In the genomic region with DNA sequence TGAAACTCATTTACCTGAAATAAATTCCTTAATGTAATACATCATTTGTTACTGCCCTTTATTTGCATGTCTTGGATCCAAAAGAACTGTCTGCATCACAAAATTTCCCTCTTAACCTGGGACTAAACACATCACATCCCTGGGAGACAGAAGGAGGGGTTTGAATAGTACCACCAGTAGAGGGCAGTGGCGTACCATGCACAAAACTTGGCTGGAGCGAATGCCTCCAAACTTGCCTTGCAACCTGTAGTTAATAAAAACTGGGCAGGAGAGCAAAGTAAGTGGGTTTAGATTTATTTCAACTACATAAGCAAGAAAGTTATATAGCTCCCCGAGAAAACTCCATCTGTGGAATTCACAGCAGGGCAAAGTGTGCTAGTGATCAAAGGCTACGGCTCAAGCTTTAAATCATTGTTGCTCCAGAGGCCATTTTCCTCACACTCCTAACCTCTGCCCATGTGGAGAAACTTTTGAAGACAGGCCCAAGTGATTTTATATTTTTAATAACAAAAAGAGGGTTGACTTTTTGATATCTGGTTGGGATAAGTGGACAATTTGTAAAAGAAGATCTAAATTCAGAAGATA, we compare ENCODE assay signal across 8 cellular contexts.
DNase-seq lines count a peak whose midpoint lies in the region; ATAC-seq, FAIRE-seq and TF ChIP-seq lines count a peak whose summit lies in the region.

No MANE protein-coding gene starts in this region.

- FAIRE-seq in D721Med (lab: Jason Lieb, UNC), result no peak

- H2BK5ac ChIP-seq in trophoblast cell (ENCODE audit: low read depth, low read length, poor library complexity), result no peak overlapping the region

- no peak overlapping the region for H4K91ac ChIP-seq in trophoblast cell (ENCODE audit: low read depth, low read length)

- no CpG with 5 or more reads among the region's 4 CpGs for WGBS in trophoblast cell (ENCODE audit: extremely low coverage, insufficient coverage, insufficient read length)

- no peak overlapping the region for H3K18ac ChIP-seq in trophoblast cell (ENCODE audit: low read length)

- no peak overlapping the region for H4K8ac ChIP-seq in trophoblast cell (ENCODE audit: low read depth, low read length)

- no peaks in the 10 kb centered on the region for H3K9me2 ChIP-seq in Karpas-422 (replicated peaks; ENCODE audit: insufficient read depth, low read length)

- H4K20me1 ChIP-seq in Karpas-422 (ENCODE audit: insufficient read depth, low read depth, low read length), result no peaks in the 10 kb centered on the region

- no peak overlapping the region for H3K4ac ChIP-seq in trophoblast cell (ENCODE audit: low read depth, low read length)

- ATAC-seq in GM18870 (IDR thresholded peaks at IDR 0.05; ENCODE audit: unreplicated experiment), result peak; percentile 58
- no peak for ATAC-seq in GM18861 (IDR thresholded peaks at IDR 0.05; ENCODE audit: unreplicated experiment)

- no peak overlapping the region for H2AK5ac ChIP-seq in trophoblast cell (ENCODE audit: low read length)

- H2AFZ ChIP-seq in Karpas-422 (ENCODE audit: low read length) (no peak overlapping the region), trophoblast cell (ENCODE audit: insufficient read depth, low read length, poor library complexity) (no peak overlapping the region)

- no peak overlapping the region for H4K12ac ChIP-seq in trophoblast cell (ENCODE audit: low read depth, low read length)

- no peak overlapping the region for H2BK12ac ChIP-seq in trophoblast cell (ENCODE audit: low read length)

- no peaks in the 10 kb centered on the region for H3K79me1 ChIP-seq in trophoblast cell (ENCODE audit: low read length)

- H3K9ac ChIP-seq in Karpas-422 (ENCODE audit: low read length) (no peak overlapping the region), trophoblast cell (ENCODE audit: low read length) (no peak overlapping the region)

- H3K79me2 ChIP-seq in Karpas-422 (ENCODE audit: low read length) (no peaks in the 10 kb centered on the region), trophoblast cell (ENCODE audit: control insufficient read depth, insufficient read depth, low read length, poor library complexity) (no peaks in the 10 kb centered on the region)

- H3K27me3 ChIP-seq in Karpas-422 (ENCODE audit: low read length), result no peaks in the 10 kb centered on the region
- no peaks in the 10 kb centered on the region for H3K27me3 ChIP-seq in trophoblast cell (ENCODE audit: insufficient read depth, low read length)

- H3K4me1 ChIP-seq in Karpas-422 (ENCODE audit: low read length), result no peaks in the 10 kb centered on the region
- H3K4me1 ChIP-seq in trophoblast cell (ENCODE audit: control insufficient read depth in 1 of 2, insufficient read depth in 2 of 2, low read length in 2 of 2), result no peaks in the 10 kb centered on the region

- H2BK120ac ChIP-seq in trophoblast cell (ENCODE audit: insufficient read depth, low read length, poor library complexity), result no peak overlapping the region

- H3K9me3 ChIP-seq in Karpas-422 (ENCODE audit: low read length) (peaks cover 3% of the 10 kb centered on the region; the same call in 1 of the 2 replicates), trophoblast cell (ENCODE audit: insufficient read depth, low read depth, low read length) (no peaks in the 10 kb centered on the region)

- peak; percentile 79 for TF ChIP-seq CTCF in D721Med (IDR thresholded peaks at IDR 0.05; ENCODE audit: insufficient read depth, missing control alignments)
- peak; percentile 94 for TF ChIP-seq CTCF in fibroblast of mammary gland (conservative IDR thresholded peaks at IDR 0.05; ENCODE audit: control insufficient read depth, insufficient read depth, low read depth, low read length)

- H3K14ac ChIP-seq in trophoblast cell (ENCODE audit: low read length), result no peak overlapping the region

- H3K4me3 ChIP-seq in Karpas-422 (ENCODE audit: low read length) (no peak overlapping the region), fibroblast of mammary gland (ENCODE audit: control insufficient read depth, low read depth, low read length) (no peak overlapping the region), trophoblast cell (ENCODE audit: low read depth, low read length) (no peak overlapping the region)

- no peaks in the 10 kb centered on the region for H3K36me3 ChIP-seq in Karpas-422 (ENCODE audit: insufficient read depth, low read length)
- H3K36me3 ChIP-seq in trophoblast cell (ENCODE audit: control insufficient read depth in 1 of 2, insufficient read depth in 2 of 2, low read length in 2 of 2), result no peaks in the 10 kb centered on the region

- DNase-seq in D721Med (ENCODE audit: insufficient read length, low spot score) (peak; percentile 14), Karpas-422 (peak; percentile 92), T1000 (lab: John Stamatoyannopoulos, UW) (peak; percentile 24), fibroblast of mammary gland (ENCODE audit: low read depth) (peak; percentile 74), trophoblast cell (peak; percentile 44 to 82), NCI-H2029 treated with DMSO at 0.1 percent for 48 hours (lab: John Stamatoyannopoulos, UW) (no peak)

- H3K27ac ChIP-seq in Karpas-422 (ENCODE audit: low read length), result no peak overlapping the region
- no peak overlapping the region for H3K27ac ChIP-seq in trophoblast cell (ENCODE audit: low read depth, low read length)

- H3K23ac ChIP-seq in trophoblast cell (ENCODE audit: low read length), result no peak overlapping the region

- no peak overlapping the region for H3K4me2 ChIP-seq in Karpas-422 (ENCODE audit: low read depth, low read length, poor library complexity, severe bottlenecking)
- no peak overlapping the region for H3K4me2 ChIP-seq in trophoblast cell (ENCODE audit: low read length)
